In genomic region chr7:106056513-106057203, GRCh38 we compare ENCODE assay signal across 8 cellular contexts. TPM values are rescaled to one million over a fixed set of nuclear protein-coding genes. Genes with fewer than 3 reads are reported as not detected.
DNase-seq lines count a peak whose midpoint lies in the region; ATAC-seq, FAIRE-seq and TF ChIP-seq lines count a peak whose summit lies in the region.

No MANE protein-coding gene starts in this region.

- H3K27ac Mint-ChIP-seq in CD4-positive, alpha-beta memory T cell = peak overlapping the region in 2 of 7 donors; percentile 12 to 54
- peak overlapping the region; percentile 53 to 100 (median 98) for H3K27ac Mint-ChIP-seq in naive B cell
- peak overlapping the region; percentile 79 for H3K27ac Mint-ChIP-seq in stimulated activated naive B cell treated with anti-CD40 and anti-IgM and Interleukin-4, amounts not matched to agents 10 μg/mL and 1 μg/mL and 100 μg/mL, for 72 hours

- no peak overlapping the region for H3K4me3 ChIP-seq in CD4-positive, alpha-beta memory T cell (ENCODE audit: low read length in 2 of 2)
- H3K4me3 ChIP-seq in HL-60 (replicated peaks; ENCODE audit: insufficient read depth, low read length) = no peak overlapping the region
- no peak overlapping the region for H3K4me3 ChIP-seq in endothelial cell of umbilical vein (replicated peaks in 1 of 3; ENCODE audit: insufficient read depth in 1 of 3, low read depth in 1 of 3, low read length in 3 of 3)

- CTCF ChIA-PET in CD4-positive, alpha-beta memory T cell (lab: Charles Lee; ENCODE audit: partially characterized antibody) = interaction anchor here (0.8 to 13.5 kb wide), 24 partner anchors 9 to 409 kb away, joined by 3 to 423 read pairs (median 5); partner anchors contain the start of gene SYPL1
- CTCF ChIA-PET in endothelial cell of umbilical vein (lab: Charles Lee) = interaction anchor here (0.7 to 8.8 kb wide), 8 partner anchors 8 to 111 kb away, joined by 3 to 209 read pairs (median 7); no protein-coding TSS in a partner anchor

- TF ChIP-seq POLR2A in endothelial cell of umbilical vein (IDR thresholded peaks at IDR 0.05; ENCODE audit: low read depth, low read length) = no peak

- H3K36me3 ChIP-seq in CD4-positive, alpha-beta memory T cell (ENCODE audit: insufficient read depth, low read length) = no peaks in the 10 kb centered on the region
- no peaks in the 10 kb centered on the region for H3K36me3 ChIP-seq in endothelial cell of umbilical vein (ENCODE audit: control insufficient read depth in 2 of 2, extremely low read depth in 1 of 2, insufficient read depth in 2 of 2, low read length in 2 of 2)

- intact Hi-C loops in CD4-positive, alpha-beta memory T cell (cut with micrococcal nuclease) = loop anchor here (1.0 to 10.0 kb wide), 6 partner anchors 15 to 408 kb away; no protein-coding TSS in a partner anchor
- intact Hi-C loops in endothelial cell of umbilical vein (cut with micrococcal nuclease) = loop anchor here (1.0 kb wide), 2 partner anchors 97 to 110 kb away; no protein-coding TSS in a partner anchor

- H3K27me3 ChIP-seq in CD4-positive, alpha-beta memory T cell (ENCODE audit: insufficient read depth, low read length) = no peaks in the 10 kb centered on the region
- H3K27me3 ChIP-seq in HL-60 (ENCODE audit: insufficient read depth, poor library complexity, severe bottlenecking) (no peaks in the 10 kb centered on the region), endothelial cell of umbilical vein (ENCODE audit: control insufficient read depth in 2 of 2, insufficient read depth in 2 of 2, low read length in 2 of 2) (peaks cover 5 to 10% of the 10 kb centered on the region in 2 experiments)

- peaks cover 0 to 4% of the 10 kb centered on the region in 2 donors for H3K27me3 Mint-ChIP-seq in CD4-positive, alpha-beta memory T cell
- H3K27me3 Mint-ChIP-seq in naive B cell = no peaks in the 10 kb centered on the region
- no peaks in the 10 kb centered on the region for H3K27me3 Mint-ChIP-seq in stimulated activated naive B cell treated with anti-CD40 and anti-IgM and Interleukin-4, amounts not matched to agents 10 μg/mL and 1 μg/mL and 100 μg/mL, for 72 hours

- no peak overlapping the region for H3K27ac ChIP-seq in CD4-positive, alpha-beta memory T cell (ENCODE audit: low read depth, low read length)
- H3K27ac ChIP-seq in HL-60 (replicated peaks) (no peak overlapping the region), endothelial cell of umbilical vein (ENCODE audit: insufficient read depth, low read depth, low read length) (no peak overlapping the region)

- no TSS peak for BruUV-seq in endothelial cell of umbilical vein (replicated peaks; lab: Mats Ljungman, UMichigan)

- peaks cover 16% of the 10 kb centered on the region for H3K4me1 ChIP-seq in CD4-positive, alpha-beta memory T cell (ENCODE audit: insufficient read depth, low read length)
- H3K4me1 ChIP-seq in endothelial cell of umbilical vein (ENCODE audit: control insufficient read depth, extremely low read depth, insufficient read depth, low read length) = no peaks in the 10 kb centered on the region

- H3K79me2 ChIP-seq in endothelial cell of umbilical vein (ENCODE audit: control insufficient read depth, insufficient read depth, low read length) = no peaks in the 10 kb centered on the region

- H2AFZ ChIP-seq in endothelial cell of umbilical vein (ENCODE audit: low read depth, low read length) = no peak overlapping the region

- no peak overlapping the region for H3K9ac ChIP-seq in endothelial cell of umbilical vein (replicated peaks; ENCODE audit: extremely low read depth, insufficient read depth, low read length)

- dilution Hi-C loops in endothelial cell of umbilical vein (cut with MboI; ENCODE audit: extremely low pct_ligation_motif_present, low sequenced_read_pairs) = loop anchor here (25.0 kb wide), 1 partner anchor 106 kb away; no protein-coding TSS in a partner anchor

- ATAC-seq in GM19438 (IDR thresholded peaks at IDR 0.05; ENCODE audit: low read depth, unreplicated experiment) = peak; percentile 35
- ATAC-seq in naive B cell (ENCODE audit: low read depth in 2 of 2) = peak; percentile 38 to 44
- ATAC-seq in stimulated activated naive B cell treated with anti-CD40 and anti-IgM and Interleukin-4, amounts not matched to agents 10 μg/mL and 1 μg/mL and 100 μg/mL, for 72 hours (replicated peaks) = peak; percentile 58 to 60

- H3K4me2 ChIP-seq in endothelial cell of umbilical vein (ENCODE audit: insufficient read depth, low read length) = no peak overlapping the region

- DNase-seq in CD4-positive, alpha-beta memory T cell = peak; percentile 62 to 72 (median 69)
- DNase-seq in HL-60 (ENCODE audit: low read depth in 1 of 2, low spot score in 1 of 2) = peak; percentile 15 to 70
- DNase-seq in NOMO-1 (lab: John Stamatoyannopoulos, UW; ENCODE audit: unreplicated experiment in 2 of 2) = peak; percentile 18 to 20
- peak; percentile 43 for DNase-seq in activated CD8-positive, alpha-beta memory T cell treated with anti-CD3 and anti-CD28 coated beads, Interleukin-2, amount 50 U/mL, for 1 hour (ENCODE audit: extremely low read depth)
- DNase-seq in endothelial cell of umbilical vein (ENCODE audit: low read depth, low spot score) = peak; percentile 70
- DNase-seq in naive B cell = peak; percentile 73
- DNase-seq in stimulated activated naive B cell treated with anti-CD40 and anti-IgM and Interleukin-4, amounts not matched to agents 10 μg/mL and 1 μg/mL and 100 μg/mL, for 72 hours = peak; percentile 68

- H3K9me3 ChIP-seq in CD4-positive, alpha-beta memory T cell (ENCODE audit: control insufficient read depth in 1 of 2, low read length in 2 of 2) = no peaks in the 10 kb centered on the region
- H3K9me3 ChIP-seq in endothelial cell of umbilical vein (replicated peaks; ENCODE audit: control insufficient read depth, insufficient read depth, low read length) = no peaks in the 10 kb centered on the region

- no peaks in the 10 kb centered on the region for H3K36me3 Mint-ChIP-seq in CD4-positive, alpha-beta memory T cell
- H3K36me3 Mint-ChIP-seq in naive B cell = no peaks in the 10 kb centered on the region
- H3K36me3 Mint-ChIP-seq in stimulated activated naive B cell treated with anti-CD40 and anti-IgM and Interleukin-4, amounts not matched to agents 10 μg/mL and 1 μg/mL and 100 μg/mL, for 72 hours = peaks cover 5 to 8% of the 10 kb centered on the region in 2 donors

- peak; percentile 97 for FAIRE-seq in endothelial cell of umbilical vein (lab: Jason Lieb, UNC)

- H3K4me1 Mint-ChIP-seq in CD4-positive, alpha-beta memory T cell = peaks cover 8 to 21% (median 13%) of the 10 kb centered on the region in 4 donors
- H3K4me1 Mint-ChIP-seq in naive B cell = peaks cover 38 to 74% (median 51%) of the 10 kb centered on the region in 3 donors
- H3K4me1 Mint-ChIP-seq in stimulated activated naive B cell treated with anti-CD40 and anti-IgM and Interleukin-4, amounts not matched to agents 10 μg/mL and 1 μg/mL and 100 μg/mL, for 72 hours = peaks cover 59 to 93% of the 10 kb centered on the region in 2 donors

- no peaks in the 10 kb centered on the region for H3K9me1 ChIP-seq in endothelial cell of umbilical vein (replicated peaks; ENCODE audit: control insufficient read depth, extremely low read depth, insufficient read depth, low read length)

- no peaks in the 10 kb centered on the region for H4K20me1 ChIP-seq in endothelial cell of umbilical vein (replicated peaks; ENCODE audit: control insufficient read depth, extremely low read depth, insufficient read depth, low read length)

- TF ChIP-seq CTCF in HL-60 (IDR thresholded peaks at IDR 0.05; ENCODE audit: insufficient read depth, low read length) (peak; percentile 52), endothelial cell of umbilical vein (IDR thresholded peaks at IDR 0.05; ENCODE audit: extremely low read depth in 1 of 2, insufficient read depth in 1 of 2, low read depth in 1 of 2, low read length in 2 of 2) (peak; percentile 76 to 90)

- POLR2A ChIA-PET in CD4-positive, alpha-beta memory T cell (lab: Charles Lee; ENCODE audit: partially characterized antibody) = interaction anchor here (1.3 to 3.1 kb wide), 3 partner anchors 15 to 99 kb away, joined by 4 to 25 read pairs (median 7); no protein-coding TSS in a partner anchor
- POLR2A ChIA-PET in endothelial cell of umbilical vein (lab: Charles Lee) = no interaction called here

- no peaks in the 10 kb centered on the region for H3K9me3 Mint-ChIP-seq in CD4-positive, alpha-beta memory T cell
- peaks cover 0 to 6% (median 0%) of the 10 kb centered on the region in 7 donors for H3K9me3 Mint-ChIP-seq in naive B cell
- peaks cover 0 to 4% of the 10 kb centered on the region in 2 donors for H3K9me3 Mint-ChIP-seq in stimulated activated naive B cell treated with anti-CD40 and anti-IgM and Interleukin-4, amounts not matched to agents 10 μg/mL and 1 μg/mL and 100 μg/mL, for 72 hours

- H3K4me3 Mint-ChIP-seq in CD4-positive, alpha-beta memory T cell = peak overlapping the region in 3 of 8 donors; percentile 15 to 49 (median 17)
- peak overlapping the region; percentile 12 to 84 (median 74) for H3K4me3 Mint-ChIP-seq in naive B cell
- peak overlapping the region; percentile 6 to 41 for H3K4me3 Mint-ChIP-seq in stimulated activated naive B cell treated with anti-CD40 and anti-IgM and Interleukin-4, amounts not matched to agents 10 μg/mL and 1 μg/mL and 100 μg/mL, for 72 hours

TF ChIP-seq in endothelial cell of umbilical vein, 7 proteins besides CTCF, POLR2A, EP300 and RAD21:
- TF ChIP-seq MAX (IDR thresholded peaks at IDR 0.05; ENCODE audit: insufficient read depth, insufficient read length) = peak; percentile 69
- TF ChIP-seq JUN (IDR thresholded peaks at IDR 0.05; ENCODE audit: borderline replicate concordance, insufficient read depth, insufficient read length, low read depth) = no peak

RNA-seq across cellular contexts. Expression of gene SYPL1, which starts 55.5 kb away (rescaled TPM):
- 10 to 100 TPM; 46.9 to 47.9 TPM for total RNA-seq in CD4-positive, alpha-beta memory T cell
- polyA plus RNA-seq in CD4-positive, alpha-beta memory T cell = 10 to 100 TPM; 75.5 to 78.3 TPM
- 66.6 and 67.1 TPM in 2 replicates for total RNA-seq in endothelial cell of umbilical vein
- polyA plus RNA-seq in endothelial cell of umbilical vein (51.2 and 59.8 TPM in 2 replicates), naive B cell (ENCODE audit: low read depth in 6 of 6) (100 to 1,000 TPM; 234 to 353 (median 246) TPM)
- polyA plus RNA-seq in endothelial cell of umbilical vein (2011; cell fraction: cytosol; rRNA removed) = 50.5 and 51.5 TPM in 2 replicates
- 19.3 and 27.3 TPM in 2 replicates for polyA plus RNA-seq in endothelial cell of umbilical vein (2011; cell fraction: nucleus; rRNA removed)
- polyA plus RNA-seq in endothelial cell of umbilical vein (2012) = 57.2 and 78.4 TPM in 2 replicates
- polyA minus RNA-seq in endothelial cell of umbilical vein = 65.1 and 75.2 TPM in 2 replicates
- polyA minus RNA-seq in endothelial cell of umbilical vein (2011; cell fraction: cytosol; rRNA and poly(A)+ RNA removed) = 17.4 TPM
- polyA minus RNA-seq in endothelial cell of umbilical vein (2011; cell fraction: nucleus; rRNA and poly(A)+ RNA removed) = 17.0 and 28.4 TPM in 2 replicates

Comparison
In these comparisons a context has a peak if more than half of its experiments do, and no peak if none do; other contexts are left out.
1. DNase-seq: peak in every context shown above with its lines; median percentile 73 in naive B cell; 70 in endothelial cell of umbilical vein; 69 in CD4-positive, alpha-beta memory T cell; 68 in stimulated activated naive B cell treated with anti-CD40 and anti-IgM and Interleukin-4, amounts not matched to agents 10 μg/mL and 1 μg/mL and 100 μg/mL, for 72 hours; 43 in activated CD8-positive, alpha-beta memory T cell treated with anti-CD3 and anti-CD28 coated beads, Interleukin-2, amount 50 U/mL, for 1 hour; 42 in HL-60; 19 in NOMO-1.